12 cellular contexts compared by ENCODE assay signal in genomic region chr1:44881011-44881632, GRCh38. TPM values are rescaled to one million over a fixed set of nuclear protein-coding genes. Genes with fewer than 3 reads are reported as not detected.
DNase-seq lines count a peak whose midpoint lies in the region; TF ChIP-seq lines count a peak whose summit lies in the region.
"Had no signal": no experiment of that assay in that cellular context is flagged by ENCODE, and none has a peak within 500 bp of the region (broad histone marks: within the 10 kb centered on the region; RNA-seq: fewer than 3 reads in every experiment).

No MANE protein-coding gene starts in this region.

- POLR2A ChIA-PET in Caco-2 (lab: Charles Lee), result no interaction called here

- no peak overlapping the region for H3K4me3 ChIP-seq in MG63
- no peak overlapping the region for H3K4me3 ChIP-seq in Caco-2 (ENCODE audit: low read depth, low read length)

- no TSS peak for BruUV-seq in Caco-2 (replicated peaks; lab: Mats Ljungman, UMichigan)

- H3K9me3 ChIP-seq in MG63, result peaks cover 6% of the 10 kb centered on the region
- peaks cover 6% of the 10 kb centered on the region; the same call in 1 of the 2 replicates for H3K9me3 ChIP-seq in Caco-2

- H3K27me3 ChIP-seq in MG63 (no peaks in the 10 kb centered on the region), Caco-2 (replicated peaks; ENCODE audit: control insufficient read depth, insufficient read depth, low read length) (no peaks in the 10 kb centered on the region)

- intact Hi-C loops in Caco-2 (cut with micrococcal nuclease; ENCODE audit: unreplicated experiment), result no loop called here

- DNase-seq in AG08396 (ENCODE audit: low spot score) (peak; percentile 85), MG63 (peak; percentile 86), cerebellar cortex (ENCODE audit: low spot score) (peak; percentile 33), kidney tubule cell (ENCODE audit: low spot score) (peak; percentile 47), NCI-H128 (lab: John Stamatoyannopoulos, UW; ENCODE audit: unreplicated experiment) (no peak), Caco-2 (no peak), islet precursor cell (no peak), NCI-H1417 (lab: John Stamatoyannopoulos, UW) (no peak)
- DNase-seq: activated CD8-positive, alpha-beta T cell treated with anti-CD3 and anti-CD28 coated beads, Interleukin-2, amount 10 ng/mL, durations not matched to agents 7 days and 5 days; activated naive CD8-positive, alpha-beta T cell treated with anti-CD3 and anti-CD28 coated beads, Interleukin-2, amount 10 ng/mL, durations not matched to agents 7 days and 5 days; mesendoderm; right cardiac atrium had no signal

- CTCF ChIA-PET in Caco-2 (lab: Charles Lee), result no interaction called here

- H3K9me3 Mint-ChIP-seq in Caco-2 (ENCODE audit: unreplicated experiment), result no peaks in the 10 kb centered on the region

- no peaks in the 10 kb centered on the region for H3K27me3 Mint-ChIP-seq in Caco-2 (ENCODE audit: insufficient read depth, unreplicated experiment)
- H3K27me3 Mint-ChIP-seq: activated naive CD8-positive, alpha-beta T cell treated with anti-CD3 and anti-CD28 coated beads, Interleukin-2, amount 10 ng/mL, durations not matched to agents 7 days and 5 days had no signal

- TF ChIP-seq CTCF in Caco-2 (IDR thresholded peaks at IDR 0.05; ENCODE audit: insufficient read depth in 1 of 2, low read depth in 1 of 2, low read length in 1 of 2, severe bottlenecking in 1 of 2, unreplicated experiment in 1 of 2), result no peak

- no peaks in the 10 kb centered on the region for H3K36me3 Mint-ChIP-seq in Caco-2 (ENCODE audit: insufficient read depth, unreplicated experiment)

- no peaks in the 10 kb centered on the region for H3K4me1 Mint-ChIP-seq in Caco-2 (ENCODE audit: low read depth, unreplicated experiment)
- H3K4me1 Mint-ChIP-seq: activated naive CD8-positive, alpha-beta T cell treated with anti-CD3 and anti-CD28 coated beads, Interleukin-2, amount 10 ng/mL, durations not matched to agents 7 days and 5 days had no signal

- H3K4me3 Mint-ChIP-seq in Caco-2 (ENCODE audit: unreplicated experiment), result no peak overlapping the region
- H3K4me3 Mint-ChIP-seq: activated CD8-positive, alpha-beta T cell treated with anti-CD3 and anti-CD28 coated beads, Interleukin-2, amount 10 ng/mL, durations not matched to agents 7 days and 5 days; activated naive CD8-positive, alpha-beta T cell treated with anti-CD3 and anti-CD28 coated beads, Interleukin-2, amount 10 ng/mL, durations not matched to agents 7 days and 5 days had no signal

- no peaks in the 10 kb centered on the region for H3K4me1 ChIP-seq in Caco-2

- H3K36me3 ChIP-seq in MG63 (peaks cover 16% of the 10 kb centered on the region), Caco-2 (ENCODE audit: control insufficient read depth, insufficient read depth, low read length) (no peaks in the 10 kb centered on the region; the same call in 1 of the 2 replicates)

- no peak overlapping the region for H3K27ac Mint-ChIP-seq in Caco-2 (ENCODE audit: unreplicated experiment)
- H3K27ac Mint-ChIP-seq: activated CD8-positive, alpha-beta T cell treated with anti-CD3 and anti-CD28 coated beads, Interleukin-2, amount 10 ng/mL, durations not matched to agents 7 days and 5 days; activated naive CD8-positive, alpha-beta T cell treated with anti-CD3 and anti-CD28 coated beads, Interleukin-2, amount 10 ng/mL, durations not matched to agents 7 days and 5 days had no signal

RNA-seq across cellular contexts. Expression of gene PTCH2, which starts 38.1 kb away (rescaled TPM):
- total RNA-seq in MG63 (2014; rRNA removed; shearing (Covaris generic); ENCODE audit: low replicate concordance), result not detected in 2 replicates
- 0.44 and 0.48 TPM in 2 replicates for total RNA-seq in Caco-2 (2022)

Comparison
In these comparisons a context has a peak if more than half of its experiments do, and no peak if none do; other contexts are left out.
1. DNase-seq: peak in AG08396 (single experiment), MG63 (single experiment), cerebellar cortex (single experiment) and kidney tubule cell (single experiment); none in NCI-H128 (single experiment), Caco-2 (0 of 2), islet precursor cell (single experiment) and NCI-H1417 (0 of 3).